In genomic region chr4:88630756-88631155, GRCh38 we compare ENCODE assay signal across 12 cellular contexts. TPM values are rescaled to one million over a fixed set of nuclear protein-coding genes. Genes with fewer than 3 reads are reported as not detected.
DNase-seq lines count a peak whose midpoint lies in the region; ATAC-seq and TF ChIP-seq lines count a peak whose summit lies in the region.
"Had no signal": no experiment of that assay in that cellular context is flagged by ENCODE, and none has a peak within 500 bp of the region (broad histone marks: within the 10 kb centered on the region; RNA-seq: fewer than 3 reads in every experiment).

No MANE protein-coding gene starts in this region.

- no peaks in the 10 kb centered on the region for H3K27me3 ChIP-seq in ACC112 (ENCODE audit: insufficient read depth, low read length)
- no peaks in the 10 kb centered on the region for H3K27me3 ChIP-seq in IMR-90 (ENCODE audit: control insufficient read depth, insufficient read depth, low read length)
- no peaks in the 10 kb centered on the region for H3K27me3 ChIP-seq in mammary epithelial cell (ENCODE audit: insufficient read depth, low read length)
- H3K27me3 ChIP-seq: BE2C had no signal

- intact Hi-C loops in IMR-90 (cut with micrococcal nuclease) (no loop called here), mammary epithelial cell (cut with micrococcal nuclease) (loop anchor here (1.0 kb wide), 2 partner anchors 18 to 37 kb away; no protein-coding TSS in a partner anchor)

- peaks cover 3 to 4% of the 10 kb centered on the region in 2 experiments; a peak in 2 of 4 replicates for H3K79me1 ChIP-seq in IMR-90 (ENCODE audit: low read depth in 1 of 2, low read length in 2 of 2)

- no peak overlapping the region for H2BK20ac ChIP-seq in IMR-90 (ENCODE audit: low read depth, low read length)

- CTCF ChIA-PET in IMR-90 (lab: Yijun Ruan, JAX) (interaction anchor here (1.1 kb wide), 1 partner anchor 16 kb away, joined by 3 read pairs; no protein-coding TSS in a partner anchor), mammary epithelial cell (lab: Charles Lee; ENCODE audit: low non-redundant PET) (no interaction called here)

- H3K4me1 ChIP-seq in ACC112 (ENCODE audit: control insufficient read depth, insufficient read depth, low read length, unreplicated experiment) (peaks cover 21% of the 10 kb centered on the region), IMR-90 (ENCODE audit: control insufficient read depth, insufficient read depth, low read length) (peaks cover 2% of the 10 kb centered on the region; the same call in 1 of the 2 replicates), mammary epithelial cell (ENCODE audit: insufficient read depth, low read length) (peaks cover 13% of the 10 kb centered on the region)
- H3K4me1 ChIP-seq: BE2C had no signal

- H4K20me1 ChIP-seq in IMR-90 (ENCODE audit: insufficient read depth, low read length) (no peaks in the 10 kb centered on the region), mammary epithelial cell (ENCODE audit: insufficient read depth, low read length) (no peaks in the 10 kb centered on the region)

- peak overlapping the region; percentile 88 for H2BK5ac ChIP-seq in IMR-90 (ENCODE audit: low read depth, low read length, poor library complexity, severe bottlenecking)

- BruUV-seq in IMR-90 (replicated peaks; lab: Mats Ljungman, UMichigan): no TSS peak
- BruUV-seq in mammary epithelial cell (replicated peaks; lab: Mats Ljungman, UMichigan): no TSS peak

- TF ChIP-seq CTCF in IMR-90 (conservative IDR thresholded peaks at IDR 0.05; ENCODE audit: low read depth, low read length): no peak
- TF ChIP-seq CTCF in mammary epithelial cell (conservative IDR thresholded peaks at IDR 0.05 in 1 of 2, IDR thresholded peaks at IDR 0.05 in 1 of 2; ENCODE audit: extremely low read depth in 1 of 2, insufficient read depth in 1 of 2, low read depth in 1 of 2, low read length in 2 of 2): no peak

- H3K79me2 ChIP-seq in ACC112 (ENCODE audit: control insufficient read depth, insufficient read depth, low read length, unreplicated experiment) (peaks cover 5% of the 10 kb centered on the region), mammary epithelial cell (ENCODE audit: insufficient read depth, low read length) (peaks cover 16% of the 10 kb centered on the region)

- no peak overlapping the region for H3K4me3 ChIP-seq in ACC112 (ENCODE audit: low read depth, low read length)
- H3K4me3 ChIP-seq in IMR-90 (ENCODE audit: insufficient read depth, low read depth, low read length): no peak overlapping the region
- H3K4me3 ChIP-seq in mammary epithelial cell (replicated peaks in 1 of 3; ENCODE audit: insufficient read depth in 1 of 3, low read depth in 2 of 3, low read length in 3 of 3): no peak overlapping the region

- H3K27ac ChIP-seq in ACC112 (ENCODE audit: low read depth, low read length): peak overlapping the region; percentile 84
- H3K27ac ChIP-seq in IMR-90 (ENCODE audit: insufficient read depth, low read length): no peak overlapping the region; the same call in 1 of the 2 replicates
- H3K27ac ChIP-seq in mammary epithelial cell (ENCODE audit: insufficient read depth, low read depth, low read length): peak overlapping the region; percentile 56

- TF ChIP-seq RAD21 in IMR-90 (IDR thresholded peaks at IDR 0.05; ENCODE audit: low read length): no peak

- H3K9me1 ChIP-seq in IMR-90 (ENCODE audit: insufficient read depth, low read length): no peaks in the 10 kb centered on the region

- H3K36me3 ChIP-seq in ACC112 (ENCODE audit: insufficient read depth, low read length) (no peaks in the 10 kb centered on the region), IMR-90 (ENCODE audit: control insufficient read depth, insufficient read depth, low read length) (no peaks in the 10 kb centered on the region), mammary epithelial cell (ENCODE audit: insufficient read depth, low read length) (no peaks in the 10 kb centered on the region)
- H3K36me3 ChIP-seq: BE2C had no signal

- no peak overlapping the region for H3K23ac ChIP-seq in IMR-90 (ENCODE audit: low read depth, low read length)

- H2AK9ac ChIP-seq in IMR-90 (replicated peaks; ENCODE audit: low read depth, low read length, poor library complexity): no peak overlapping the region

- H4K91ac ChIP-seq in IMR-90 (ENCODE audit: insufficient read depth, low read depth, low read length): no peak overlapping the region

- no peak overlapping the region for H2AFZ ChIP-seq in ACC112 (ENCODE audit: low read length, unreplicated experiment)
- H2AFZ ChIP-seq in IMR-90 (replicated peaks; ENCODE audit: low read length, poor library complexity): no peak overlapping the region
- no peak overlapping the region for H2AFZ ChIP-seq in mammary epithelial cell (ENCODE audit: low read depth, low read length)

- H2BK15ac ChIP-seq in IMR-90 (ENCODE audit: low read depth, low read length): no peak overlapping the region

- H3K9me3 ChIP-seq in IMR-90 (ENCODE audit: control insufficient read depth, insufficient read depth, low read length) (no peaks in the 10 kb centered on the region), mammary epithelial cell (replicated peaks; ENCODE audit: insufficient read depth, low read length) (no peaks in the 10 kb centered on the region)

- POLR2A ChIA-PET in IMR-90 (lab: Charles Lee; ENCODE audit: unreplicated experiment): no interaction called here

- no peak for TF ChIP-seq POLR2A in IMR-90 (IDR thresholded peaks at IDR 0.05; ENCODE audit: low read depth, low read length)

- 0 out of 4 replicates have a peak overlapping the region, but pooled peaks of 1 of the 2 experiments have one; percentile 21 for H4K8ac ChIP-seq in IMR-90 (ENCODE audit: low read depth in 2 of 2, low read length in 2 of 2)

- WGBS in IMR-90 (ENCODE audit: extremely low coverage in 2 of 2, insufficient read length in 1 of 2), 2 experiments: no CpG with 5 or more reads among the region's 2 CpGs
- WGBS in mammary epithelial cell (ENCODE audit: low coverage, missing lambda C conversion rate): 61% methylated on average over 2 of the region's 2 CpGs

- no peak overlapping the region for H3K4me2 ChIP-seq in IMR-90 (ENCODE audit: low read depth, low read length)
- H3K4me2 ChIP-seq in mammary epithelial cell (ENCODE audit: insufficient read depth, low read depth, low read length): no peak overlapping the region

- H4K5ac ChIP-seq in IMR-90 (ENCODE audit: low read depth, low read length): no peak overlapping the region

- H2BK120ac ChIP-seq in IMR-90 (ENCODE audit: low read depth, low read length): no peak overlapping the region

- no peak overlapping the region for H2AK5ac ChIP-seq in IMR-90 (ENCODE audit: low read depth, low read length)

- H3K18ac ChIP-seq in IMR-90 (ENCODE audit: low read depth, low read length): no peak overlapping the region

- in situ Hi-C loops in IMR-90 (cut with MboI; ENCODE audit: low sequenced_read_pairs) (no loop called here), mammary epithelial cell (cut with MboI; ENCODE audit: low sequenced_read_pairs in 2 of 2) (no loop called here)

- no peak overlapping the region for H3K4ac ChIP-seq in IMR-90 (ENCODE audit: low read depth, low read length)

- dilution Hi-C loops in IMR-90 (cut with HindIII; ENCODE audit: low sequenced_read_pairs, unreplicated experiment) (no loop called here), mammary epithelial cell (cut with HindIII; ENCODE audit: low sequenced_read_pairs) (no loop called here)

- ATAC-seq in IMR-90 (ENCODE audit: low read depth) (peak; percentile 96), GM21786 (IDR thresholded peaks at IDR 0.05; ENCODE audit: unreplicated experiment) (no peak), HG02981 (IDR thresholded peaks at IDR 0.05; ENCODE audit: unreplicated experiment) (no peak)

- no peak overlapping the region for H3K56ac ChIP-seq in IMR-90 (ENCODE audit: extremely low read depth, insufficient read depth, low read length)

- H3K9ac ChIP-seq in IMR-90 (ENCODE audit: low read depth, low read length) (no peak overlapping the region), mammary epithelial cell (ENCODE audit: insufficient read depth, low read length) (no peak overlapping the region)

- H3K14ac ChIP-seq in IMR-90 (replicated peaks; ENCODE audit: low read depth, low read length): no peak overlapping the region

- DNase-seq in IMR-90 (peak; percentile 80), mammary epithelial cell (peak; percentile 61), kidney tubule cell (ENCODE audit: low spot score) (peak; percentile 63), NCI-H2081 treated with DMSO at 0.1 percent for 48 hours (lab: John Stamatoyannopoulos, UW) (no peak)
- DNase-seq in stimulated activated CD4-positive, alpha-beta T cell treated with anti-CD3 and anti-CD28 coated beads, Interleukin-4, amount 100 ng/mL, for 4 hours: no peak
- DNase-seq: BE2C; KBM-7; OCI-M1; stimulated activated CD4-positive, alpha-beta T cell treated with anti-CD3 and anti-CD28 coated beads, Interleukin-4, amount 100 ng/mL, for 1 hour had no signal

TF ChIP-seq in IMR-90, 13 proteins besides CTCF, POLR2A, EP300 and RAD21:
- TF ChIP-seq FOS (IDR thresholded peaks at IDR 0.05; ENCODE audit: low read depth, low read length) (peak; percentile 53), RFX5 (IDR thresholded peaks at IDR 0.05; ENCODE audit: low read depth, low read length) (no peak), MAFK (IDR thresholded peaks at IDR 0.05; ENCODE audit: low read depth, low read length) (peak; percentile 89), NFE2L2 (IDR thresholded peaks at IDR 0.05; ENCODE audit: low read depth, low read length) (peak; percentile 84), CEBPB (IDR thresholded peaks at IDR 0.05; ENCODE audit: low read depth, low read length) (0 out of 2 replicates have a peak, but pooled peaks have one; percentile 12)

RNA-seq across cellular contexts. Expression of gene HERC3, which starts 38.5 kb away (rescaled TPM):
- total RNA-seq in IMR-90 (2012; rRNA removed): 9.5 and 13.1 TPM in 2 replicates
- 6.5 and 8.9 TPM in 2 replicates for polyA plus RNA-seq in IMR-90 (2012; rRNA removed)
- polyA plus RNA-seq in IMR-90 (2012; cell fraction: cytosol; rRNA removed): 2.2 and 2.7 TPM in 2 replicates
- polyA plus RNA-seq in IMR-90 (2012; cell fraction: nucleus; rRNA removed; ENCODE audit: low replicate concordance): 3.0 and 9.7 TPM in 2 replicates
- total RNA-seq in mammary epithelial cell: 10 to 100 TPM; 14.0 to 36.5 TPM
- polyA plus RNA-seq in mammary epithelial cell: 12.3 TPM
- 24.9 TPM for polyA minus RNA-seq in mammary epithelial cell

Comparison
In these comparisons a context has a peak if more than half of its experiments do, and no peak if none do; other contexts are left out.
1. DNase-seq: peak in IMR-90 (single experiment), mammary epithelial cell (single experiment) and kidney tubule cell (single experiment); none in NCI-H2081 treated with DMSO at 0.1 percent for 48 hours (single experiment) and stimulated activated CD4-positive, alpha-beta T cell treated with anti-CD3 and anti-CD28 coated beads, Interleukin-4, amount 100 ng/mL, for 4 hours (0 of 2).